ENCODE assay signal across 8 cellular contexts in genomic region chr1:46301406-46302090, GRCh38. TPM values are rescaled to one million over a fixed set of nuclear protein-coding genes. Genes with fewer than 3 reads are reported as not detected.
DNase-seq lines count a peak whose midpoint lies in the region; ATAC-seq and TF ChIP-seq lines count a peak whose summit lies in the region.

No MANE protein-coding gene starts in this region.

- DNase-seq in CD4-positive, CD25-positive, alpha-beta regulatory T cell: peak in 2 of 3 donors; percentile 2 to 53
- DNase-seq in HCT116 (ENCODE audit: low read depth, low spot score) (no peak), endodermal cell (peak; percentile 84), mesothelial cell of epicardium (ENCODE audit: low spot score in 2 of 2, unreplicated experiment in 2 of 2) (peak in 1 of 2 experiments; percentile 29), SKM-1 (lab: John Stamatoyannopoulos, UW; ENCODE audit: unreplicated experiment) (no peak)

- TF ChIP-seq RAD21 in HCT116 (IDR thresholded peaks at IDR 0.05; ENCODE audit: low read depth): no peak

- H4K20me1 ChIP-seq in HCT116 (ENCODE audit: insufficient read depth): no peaks in the 10 kb centered on the region

- RAD21 ChIA-PET in HCT116 (lab: Charles Lee; ENCODE audit: low non-redundant PET in 1 of 2, low total read pairs in 2 of 2, uncharacterized antibody in 2 of 2, unreplicated experiment in 2 of 2): no interaction called here

- TF ChIP-seq CTCF in HCT116 (IDR thresholded peaks at IDR 0.05 in 2 of 3, conservative IDR thresholded peaks at IDR 0.05 in 1 of 3; ENCODE audit: borderline replicate concordance in 1 of 3, insufficient read depth in 1 of 3, low read depth in 2 of 3, low read length in 2 of 3) (no peak), endodermal cell (conservative IDR thresholded peaks at IDR 0.05) (no peak), mesothelial cell of epicardium (IDR thresholded peaks at IDR 0.05; ENCODE audit: unreplicated experiment) (no peak)

- H3K9ac ChIP-seq in HCT116 (ENCODE audit: low read length): peak overlapping the region; percentile 87
- peak overlapping the region; percentile 96 for H3K9ac ChIP-seq in endodermal cell (ENCODE audit: extremely low read depth, low read length, poor library complexity, severe bottlenecking)

- intact Hi-C loops in HCT116 (cut with micrococcal nuclease): loop anchor here (2.0 kb wide), 1 partner anchor 39 kb away; the partner anchor contains the start of gene NSUN4

- no peaks in the 10 kb centered on the region for H3K9me3 Mint-ChIP-seq in CD4-positive, CD25-positive, alpha-beta regulatory T cell
- H3K9me3 Mint-ChIP-seq in T-helper 1 cell treated with Interleukin-12 subunit alpha and Interleukin-12 subunit beta and Interleukin-4 antibody, amounts not matched to agents 30 μg/mL and 1 μg/mL, for 36 hours: no peaks in the 10 kb centered on the region
- H3K9me3 Mint-ChIP-seq in endodermal cell (no peaks in the 10 kb centered on the region), mesothelial cell of epicardium (no peaks in the 10 kb centered on the region)

- peaks cover 37% of the 10 kb centered on the region for H3K4me1 ChIP-seq in CD4-positive, CD25-positive, alpha-beta regulatory T cell (ENCODE audit: control insufficient read depth, insufficient read depth, low read length, poor library complexity, severe bottlenecking)
- H3K4me1 ChIP-seq in HCT116 (ENCODE audit: control insufficient read depth in 1 of 2, insufficient read depth in 2 of 2, low read length in 2 of 2): peaks cover 7 to 19% of the 10 kb centered on the region in 2 experiments; a peak in 3 of 4 replicates
- no peaks in the 10 kb centered on the region for H3K4me1 ChIP-seq in endodermal cell (ENCODE audit: control insufficient read depth, insufficient read depth, low read length)

- no TSS peak for BruUV-seq in HCT116 (replicated peaks; lab: Mats Ljungman, UMichigan)

- no peaks in the 10 kb centered on the region for H3K9me3 ChIP-seq in CD4-positive, CD25-positive, alpha-beta regulatory T cell (ENCODE audit: control insufficient read depth in 2 of 2, low read length in 2 of 2)
- H3K9me3 ChIP-seq in HCT116 (ENCODE audit: control insufficient read depth in 1 of 2, insufficient read depth in 1 of 2, low read depth in 1 of 2, low read length in 2 of 2) (no peaks in the 10 kb centered on the region), endodermal cell (ENCODE audit: control insufficient read depth, low read length) (no peaks in the 10 kb centered on the region)

- H3K36me3 ChIP-seq in CD4-positive, CD25-positive, alpha-beta regulatory T cell (ENCODE audit: control insufficient read depth, insufficient read depth, low read length): peaks cover 15% of the 10 kb centered on the region
- H3K36me3 ChIP-seq in HCT116 (ENCODE audit: control insufficient read depth in 1 of 2, insufficient read depth in 2 of 2, low read length in 2 of 2) (peaks cover 3 to 16% of the 10 kb centered on the region in 2 experiments; a peak in 3 of 4 replicates), endodermal cell (ENCODE audit: control insufficient read depth, insufficient read depth, low read length) (peaks cover 22% of the 10 kb centered on the region)

- CTCF ChIA-PET in HCT116 (lab: Charles Lee): no interaction called here

- 14 to 15% methylated on average over 9 to 35 of the region's 35 CpGs for WGBS in endodermal cell (ENCODE audit: insufficient coverage in 1 of 2, insufficient read length in 1 of 2), 2 experiments

- H3K4me3 ChIP-seq in CD4-positive, CD25-positive, alpha-beta regulatory T cell (ENCODE audit: low read depth, low read length): peak overlapping the region; percentile 26
- peak overlapping the region; percentile 81 to 92 for H3K4me3 ChIP-seq in HCT116 (replicated peaks in 1 of 2; ENCODE audit: low read depth in 1 of 2, low read length in 2 of 2)
- H3K4me3 ChIP-seq in endodermal cell (ENCODE audit: low read length): peak overlapping the region; percentile 95

- H3K79me2 ChIP-seq in HCT116 (ENCODE audit: insufficient read depth, low read length): peaks cover 82% of the 10 kb centered on the region

- H3K27me3 ChIP-seq in CD4-positive, CD25-positive, alpha-beta regulatory T cell (ENCODE audit: control insufficient read depth, insufficient read depth, low read length): no peaks in the 10 kb centered on the region
- H3K27me3 ChIP-seq in HCT116 (ENCODE audit: insufficient read depth, low read length) (no peaks in the 10 kb centered on the region), endodermal cell (ENCODE audit: control insufficient read depth, insufficient read depth, low read length, poor library complexity, severe bottlenecking) (no peaks in the 10 kb centered on the region)

- peak overlapping the region; percentile 90 to 99 (median 99) for H3K27ac Mint-ChIP-seq in CD4-positive, CD25-positive, alpha-beta regulatory T cell
- peak overlapping the region; percentile 97 for H3K27ac Mint-ChIP-seq in T-helper 1 cell treated with Interleukin-12 subunit alpha and Interleukin-12 subunit beta and Interleukin-4 antibody, amounts not matched to agents 30 μg/mL and 1 μg/mL, for 36 hours
- H3K27ac Mint-ChIP-seq in endodermal cell (peak overlapping the region; percentile 91), mesothelial cell of epicardium (peak overlapping the region; percentile 100)

- peak overlapping the region; percentile 85 for H3K27ac ChIP-seq in CD4-positive, CD25-positive, alpha-beta regulatory T cell (ENCODE audit: insufficient read depth, low read length, poor library complexity, severe bottlenecking)
- H3K27ac ChIP-seq in HCT116 (ENCODE audit: low read depth, low read length) (peak overlapping the region; percentile 94), endodermal cell (ENCODE audit: low read depth, low read length) (peak overlapping the region; percentile 100), temporal lobe (ENCODE audit: low read depth, low read length) (peak overlapping the region; percentile 89)

- no peak for TF ChIP-seq POLR2A in HCT116 (IDR thresholded peaks at IDR 0.05; ENCODE audit: borderline replicate concordance, extremely low read depth, insufficient read depth, insufficient read length)

- H3K27me3 Mint-ChIP-seq in CD4-positive, CD25-positive, alpha-beta regulatory T cell: no peaks in the 10 kb centered on the region
- H3K27me3 Mint-ChIP-seq in T-helper 1 cell treated with Interleukin-12 subunit alpha and Interleukin-12 subunit beta and Interleukin-4 antibody, amounts not matched to agents 30 μg/mL and 1 μg/mL, for 36 hours (ENCODE audit: low read depth): no peaks in the 10 kb centered on the region
- H3K27me3 Mint-ChIP-seq in endodermal cell (ENCODE audit: insufficient read depth) (no peaks in the 10 kb centered on the region), mesothelial cell of epicardium (ENCODE audit: low read depth) (no peaks in the 10 kb centered on the region)

- no peak for ATAC-seq in CD4-positive, CD25-positive, alpha-beta regulatory T cell (ENCODE audit: low read depth in 2 of 2)
- ATAC-seq in HCT116 (peak; percentile 12), HG03442 (IDR thresholded peaks at IDR 0.05; ENCODE audit: unreplicated experiment) (no peak)

- H3K36me3 Mint-ChIP-seq in CD4-positive, CD25-positive, alpha-beta regulatory T cell: peaks cover 22% of the 10 kb centered on the region
- peaks cover 21% of the 10 kb centered on the region for H3K36me3 Mint-ChIP-seq in T-helper 1 cell treated with Interleukin-12 subunit alpha and Interleukin-12 subunit beta and Interleukin-4 antibody, amounts not matched to agents 30 μg/mL and 1 μg/mL, for 36 hours (ENCODE audit: low read depth)
- H3K36me3 Mint-ChIP-seq in endodermal cell (ENCODE audit: low read depth): peaks cover 20% of the 10 kb centered on the region
- peaks cover 15% of the 10 kb centered on the region for H3K36me3 Mint-ChIP-seq in mesothelial cell of epicardium

- no peaks in the 10 kb centered on the region for H3K9me2 ChIP-seq in HCT116 (ENCODE audit: insufficient read depth)

- no peak overlapping the region for H2AFZ ChIP-seq in HCT116 (ENCODE audit: low read depth, low read length, poor library complexity, severe bottlenecking)

- H3K4me2 ChIP-seq in HCT116 (ENCODE audit: low read length): peak overlapping the region; percentile 87

- peak overlapping the region; percentile 95 to 99 (median 98) for H3K4me3 Mint-ChIP-seq in CD4-positive, CD25-positive, alpha-beta regulatory T cell
- H3K4me3 Mint-ChIP-seq in T-helper 1 cell treated with Interleukin-12 subunit alpha and Interleukin-12 subunit beta and Interleukin-4 antibody, amounts not matched to agents 30 μg/mL and 1 μg/mL, for 36 hours: peak overlapping the region; percentile 97
- H3K4me3 Mint-ChIP-seq in endodermal cell (peak overlapping the region; percentile 100), mesothelial cell of epicardium (peak overlapping the region; percentile 95)

- POLR2A ChIA-PET in HCT116 (lab: Charles Lee): no interaction called here

- peaks cover 19 to 51% (median 35%) of the 10 kb centered on the region in 4 donors for H3K4me1 Mint-ChIP-seq in CD4-positive, CD25-positive, alpha-beta regulatory T cell
- peaks cover 25% of the 10 kb centered on the region for H3K4me1 Mint-ChIP-seq in T-helper 1 cell treated with Interleukin-12 subunit alpha and Interleukin-12 subunit beta and Interleukin-4 antibody, amounts not matched to agents 30 μg/mL and 1 μg/mL, for 36 hours (ENCODE audit: low read depth)
- peaks cover 29% of the 10 kb centered on the region for H3K4me1 Mint-ChIP-seq in endodermal cell
- peaks cover 35% of the 10 kb centered on the region for H3K4me1 Mint-ChIP-seq in mesothelial cell of epicardium

RNA-seq across cellular contexts. Expression of gene LRRC41, which starts 1.9 kb away (rescaled TPM):
- 35.0 TPM for total RNA-seq in CD4-positive, CD25-positive, alpha-beta regulatory T cell
- polyA plus RNA-seq in CD4-positive, CD25-positive, alpha-beta regulatory T cell: 10 to 100 TPM; 45.8 to 51.3 (median 50.7) TPM
- total RNA-seq in HCT116 (2021; ENCODE audit: unreplicated experiment) (38.1 TPM), endodermal cell (10 to 100 TPM; 74.2 to 88.9 TPM), mesothelial cell of epicardium (116 to 122 TPM (median 120 TPM) in 3 replicates), temporal lobe (41.1 TPM)
- polyA plus RNA-seq in HCT116 (2012): 30.8 and 32.6 TPM in 2 replicates
- polyA plus RNA-seq in endodermal cell (2013, experiment 1 of 2): 65.0 TPM
- polyA plus RNA-seq in endodermal cell (2013, experiment 2 of 2): 60.3 TPM

RNA-seq across cellular contexts. Expression of gene UQCRH, which starts 1.9 kb away (rescaled TPM):
- 120 TPM for total RNA-seq in CD4-positive, CD25-positive, alpha-beta regulatory T cell
- polyA plus RNA-seq in CD4-positive, CD25-positive, alpha-beta regulatory T cell: 100 to 1,000 TPM; 299 to 357 (median 342) TPM
- total RNA-seq in HCT116 (2021; ENCODE audit: unreplicated experiment) (514 TPM), endodermal cell (100 to 1,000 TPM; 375 to 400 TPM), mesothelial cell of epicardium (205 to 211 TPM (median 209 TPM) in 3 replicates), temporal lobe (190 TPM)
- 566 and 607 TPM in 2 replicates for polyA plus RNA-seq in HCT116 (2012)
- 425 TPM for polyA plus RNA-seq in endodermal cell (2013, experiment 1 of 2)
- polyA plus RNA-seq in endodermal cell (2013, experiment 2 of 2): 398 TPM

RNA-seq across cellular contexts. Expression of gene NSUN4, which starts 39.1 kb away (rescaled TPM):
- 33.4 TPM for total RNA-seq in CD4-positive, CD25-positive, alpha-beta regulatory T cell
- 10 to 100 TPM; 10.8 to 19.6 (median 15.7) TPM for polyA plus RNA-seq in CD4-positive, CD25-positive, alpha-beta regulatory T cell
- total RNA-seq in HCT116 (2021; ENCODE audit: unreplicated experiment) (27.8 TPM), endodermal cell (10 to 100 TPM; 16.3 to 19.0 TPM), mesothelial cell of epicardium (21.0 to 24.2 TPM (median 23.5 TPM) in 3 replicates), temporal lobe (8.4 TPM)
- polyA plus RNA-seq in HCT116 (2012): 25.0 and 27.7 TPM in 2 replicates
- polyA plus RNA-seq in endodermal cell (2013, experiment 1 of 2): 16.5 TPM
- polyA plus RNA-seq in endodermal cell (2013, experiment 2 of 2): 15.7 TPM

RNA-seq across cellular contexts. Expression of gene RAD54L, which starts 54.0 kb away (rescaled TPM):
- total RNA-seq in CD4-positive, CD25-positive, alpha-beta regulatory T cell: 0.67 TPM
- polyA plus RNA-seq in CD4-positive, CD25-positive, alpha-beta regulatory T cell: 1 to 10 TPM in 1 of 4 donors, under 1 TPM in 2, not detected in 1; 0.13 to 1.7 (median 0.16) TPM
- 28.9 TPM for total RNA-seq in HCT116 (2021; ENCODE audit: unreplicated experiment)
- 26.6 and 28.6 TPM in 2 replicates for polyA plus RNA-seq in HCT116 (2012)
- total RNA-seq in endodermal cell: 10 to 100 TPM; 38.6 to 58.3 TPM
- polyA plus RNA-seq in endodermal cell (2013, experiment 1 of 2): 31.0 TPM
- 30.3 TPM for polyA plus RNA-seq in endodermal cell (2013, experiment 2 of 2)
- 11.2 to 12.2 TPM (median 11.7 TPM) in 3 replicates for total RNA-seq in mesothelial cell of epicardium
- 1.5 TPM for total RNA-seq in temporal lobe

Comparison
In these comparisons a context has a peak if more than half of its experiments do, and no peak if none do; other contexts are left out.
1. DNase-seq: peak in CD4-positive, CD25-positive, alpha-beta regulatory T cell (2 of 3) and endodermal cell (single experiment); none in HCT116 (single experiment) and SKM-1 (single experiment).
2. H3K4me3 ChIP-seq: peak in every context shown above with its lines; median percentile 95 in endodermal cell; 86 in HCT116; 26 in CD4-positive, CD25-positive, alpha-beta regulatory T cell.
3. Peak in every context shown above with its lines, with median percentiles within 50 percentile points of each other: H3K27ac ChIP-seq, H3K27ac Mint-ChIP-seq and H3K4me3 Mint-ChIP-seq.